Comparison of ENCODE assay signal across 10 cellular contexts in the genomic region with DNA sequence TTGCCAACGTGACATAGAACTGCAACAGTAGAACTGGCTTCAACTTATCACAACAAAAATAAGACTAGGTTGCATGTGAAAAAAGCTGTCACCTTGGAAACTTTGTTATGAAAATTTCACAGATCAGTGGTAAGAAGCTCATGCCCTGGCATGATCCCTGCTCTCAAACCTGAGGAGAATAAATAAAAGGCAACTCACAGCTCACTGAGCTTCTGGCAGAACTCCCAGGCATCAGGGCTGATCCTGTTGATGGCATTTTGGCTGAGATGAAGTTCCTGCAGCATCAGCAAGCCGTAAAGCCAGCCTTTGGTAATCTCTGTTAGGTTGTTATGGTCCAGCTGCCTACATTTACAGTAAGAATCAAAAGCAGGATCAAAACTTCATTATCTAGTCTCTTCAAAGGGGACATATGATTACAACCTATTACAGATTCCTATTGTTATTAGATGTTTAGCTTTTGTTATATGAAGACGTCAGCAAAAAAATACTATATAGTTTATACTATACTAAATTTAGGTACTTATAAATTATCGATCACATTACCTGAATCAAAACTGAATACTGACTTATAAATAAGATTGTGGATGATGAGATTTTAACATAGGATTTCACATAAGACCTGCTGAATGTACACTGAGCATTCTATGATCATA. TPM values are rescaled to one million over a fixed set of nuclear protein-coding genes. Genes with fewer than 3 reads are reported as not detected.
A peak's percentile ranks its signal among the peaks of the same experiment; 100 is the strongest.
DNase-seq lines count a peak whose midpoint lies in the region; ATAC-seq and TF ChIP-seq lines count a peak whose summit lies in the region.
"Had no signal": no experiment of that assay in that cellular context is flagged by ENCODE, and none has a peak within 500 bp of the region (broad histone marks: within the 10 kb centered on the region; RNA-seq: fewer than 3 reads in every experiment).

No MANE protein-coding gene starts in this region.

- no peak overlapping the region for H3K4me3 ChIP-seq in AG09309 (ENCODE audit: control insufficient read depth, low read depth, low read length)
- H3K4me3 ChIP-seq: lung had no signal

- H3K27ac ChIP-seq in caudate nucleus (ENCODE audit: low read depth, low read length) = peak overlapping the region; percentile 49

- TF ChIP-seq CTCF in AG09309 (IDR thresholded peaks at IDR 0.05; ENCODE audit: control insufficient read depth, insufficient read depth, low read depth, low read length, missing control alignments) = no peak

- ATAC-seq in left lobe of liver (peak; percentile 93), GM18870 (IDR thresholded peaks at IDR 0.05; ENCODE audit: unreplicated experiment) (no peak), HG03457 (IDR thresholded peaks at IDR 0.05; ENCODE audit: unreplicated experiment) (no peak)

- DNase-seq in AG09309 (ENCODE audit: low read depth) (peak; percentile 49), NCI-H2081 (lab: John Stamatoyannopoulos, UW) (peak; percentile 74 to 93), caudate nucleus (lab: John Stamatoyannopoulos, UW) (peak in 41 of 61 donors; percentile 2 to 83 (median 27)), left lobe of liver (ENCODE audit: low spot score) (peak; percentile 84), GDM1 (lab: John Stamatoyannopoulos, UW) (no peak), 8988T (no peak)
- DNase-seq: NCI-H2227 treated with DMSO at 0.1 percent for 48 hours had no signal

RNA-seq across cellular contexts. Expression of a gene that starts 32.0 kb away (rescaled TPM):
- total RNA-seq in left lobe of liver = 10.8 TPM

Comparison
In these comparisons a context has a peak if more than half of its experiments do, and no peak if none do; other contexts are left out.
1. DNase-seq: peak in AG09309 (single experiment), NCI-H2081 (2 of 2), caudate nucleus (41 of 61) and left lobe of liver (single experiment); none in GDM1 (single experiment) and 8988T (single experiment).